21 cellular contexts compared by ENCODE assay signal in genomic region chr17:57268176-57268575, GRCh38. TPM values are rescaled to one million over a fixed set of nuclear protein-coding genes. Genes with fewer than 3 reads are reported as not detected.
DNase-seq lines count a peak whose midpoint lies in the region; ATAC-seq and TF ChIP-seq lines count a peak whose summit lies in the region.
"Had no signal": no experiment of that assay in that cellular context is flagged by ENCODE, and none has a peak within 500 bp of the region (broad histone marks: within the 10 kb centered on the region; RNA-seq: fewer than 3 reads in every experiment).

No MANE protein-coding gene starts in this region.

- peaks cover 20% of the 10 kb centered on the region for H3K4me1 Mint-ChIP-seq in endodermal cell
- peaks cover 19% of the 10 kb centered on the region for H3K4me1 Mint-ChIP-seq in memory B cell
- peaks cover 35% of the 10 kb centered on the region for H3K4me1 Mint-ChIP-seq in stimulated activated effector memory CD8-positive, alpha-beta T cell treated with anti-CD3 and anti-CD28 coated beads, Interleukin-12 subunit alpha, Interleukin-12 subunit beta, amount 100 ng/mL, for 72 hours
- peaks cover 4% of the 10 kb centered on the region for H3K4me1 Mint-ChIP-seq in chondrocyte (ENCODE audit: low read depth)
- H3K4me1 Mint-ChIP-seq: CD14-positive monocyte had no signal

- H3K4me3 Mint-ChIP-seq in endodermal cell (no peak overlapping the region), memory B cell (no peak overlapping the region), chondrocyte (ENCODE audit: unreplicated experiment) (no peak overlapping the region)
- H3K4me3 Mint-ChIP-seq in stimulated activated effector memory CD8-positive, alpha-beta T cell treated with anti-CD3 and anti-CD28 coated beads, Interleukin-12 subunit alpha, Interleukin-12 subunit beta, amount 100 ng/mL, for 72 hours, result no peak overlapping the region
- H3K4me3 Mint-ChIP-seq: CD14-positive monocyte; CD4-positive, alpha-beta memory T cell; HFFc6; IgD-negative memory B cell had no signal

- H3K9me3 Mint-ChIP-seq in endodermal cell (no peaks in the 10 kb centered on the region), memory B cell (no peaks in the 10 kb centered on the region), chondrocyte (ENCODE audit: low read depth) (no peaks in the 10 kb centered on the region)
- H3K9me3 Mint-ChIP-seq in stimulated activated effector memory CD8-positive, alpha-beta T cell treated with anti-CD3 and anti-CD28 coated beads, Interleukin-12 subunit alpha, Interleukin-12 subunit beta, amount 100 ng/mL, for 72 hours, result no peaks in the 10 kb centered on the region
- H3K9me3 Mint-ChIP-seq: CD14-positive monocyte; CD4-positive, alpha-beta memory T cell; HFFc6; IgD-negative memory B cell had no signal

- H3K27ac Mint-ChIP-seq in endodermal cell, result no peak overlapping the region
- peak overlapping the region; percentile 41 for H3K27ac Mint-ChIP-seq in memory B cell
- H3K27ac Mint-ChIP-seq in stimulated activated effector memory CD8-positive, alpha-beta T cell treated with anti-CD3 and anti-CD28 coated beads, Interleukin-12 subunit alpha, Interleukin-12 subunit beta, amount 100 ng/mL, for 72 hours, result peak overlapping the region; percentile 1
- no peak overlapping the region for H3K27ac Mint-ChIP-seq in chondrocyte (ENCODE audit: unreplicated experiment)
- H3K27ac Mint-ChIP-seq: HFFc6 had no signal

- no peaks in the 10 kb centered on the region for H3K4me1 ChIP-seq in endodermal cell (ENCODE audit: control insufficient read depth, insufficient read depth, low read length)

- ATAC-seq in memory B cell (ENCODE audit: low read depth), result no peak
- no peak for ATAC-seq in stimulated activated effector memory CD8-positive, alpha-beta T cell treated with anti-CD3 and anti-CD28 coated beads, Interleukin-12 subunit alpha, Interleukin-12 subunit beta, amount 100 ng/mL, for 72 hours
- no peak for ATAC-seq in GM19455 (IDR thresholded peaks at IDR 0.05; ENCODE audit: unreplicated experiment)
- no peak for ATAC-seq in GM18498 (IDR thresholded peaks at IDR 0.05; ENCODE audit: unreplicated experiment)
- ATAC-seq: HCT116, HepG2 had no signal

- H3K27me3 Mint-ChIP-seq in endodermal cell (ENCODE audit: insufficient read depth) (no peaks in the 10 kb centered on the region), memory B cell (no peaks in the 10 kb centered on the region), chondrocyte (ENCODE audit: low read depth) (no peaks in the 10 kb centered on the region)
- H3K27me3 Mint-ChIP-seq: CD4-positive, alpha-beta memory T cell; IgD-negative memory B cell had no signal

- DNase-seq in D341Med (ENCODE audit: low spot score) (peak; percentile 3), endodermal cell (peak; percentile 12), memory B cell (ENCODE audit: low spot score in 2 of 2) (no peak), NCI-H1105 treated with DMSO at 0.1 percent for 48 hours (lab: John Stamatoyannopoulos, UW) (no peak), chondrocyte (ENCODE audit: low spot score) (no peak)
- DNase-seq in stimulated activated effector memory CD8-positive, alpha-beta T cell treated with anti-CD3 and anti-CD28 coated beads, Interleukin-12 subunit alpha, Interleukin-12 subunit beta, amount 100 ng/mL, for 72 hours (ENCODE audit: low spot score in 2 of 2), result no peak
- DNase-seq: 8988T; Calu3; CD4-positive, alpha-beta memory T cell; DMS 273 treated with DMSO at 0.1 percent for 48 hours; DMS53; GOT3; H7; HFFc6 had no signal

- H3K4me3 ChIP-seq in endodermal cell (ENCODE audit: low read length), result no peak overlapping the region
- H3K4me3 ChIP-seq: BLaER1 had no signal

- H3K27me3 ChIP-seq in endodermal cell (ENCODE audit: control insufficient read depth, insufficient read depth, low read length, poor library complexity, severe bottlenecking), result no peaks in the 10 kb centered on the region
- H3K27me3 ChIP-seq: BLaER1 had no signal

- H3K36me3 ChIP-seq in endodermal cell (ENCODE audit: control insufficient read depth, insufficient read depth, low read length), result peaks cover 71% of the 10 kb centered on the region

- H3K27ac ChIP-seq in endodermal cell (ENCODE audit: low read depth, low read length), result no peak overlapping the region
- H3K27ac ChIP-seq: BLaER1 had no signal

- TF ChIP-seq CTCF in endodermal cell (conservative IDR thresholded peaks at IDR 0.05) (no peak), chondrocyte (IDR thresholded peaks at IDR 0.05) (no peak)

- H3K36me3 Mint-ChIP-seq in endodermal cell (ENCODE audit: low read depth) (peaks cover 68% of the 10 kb centered on the region), memory B cell (peaks cover 25% of the 10 kb centered on the region), chondrocyte (ENCODE audit: low read depth) (peaks cover 20% of the 10 kb centered on the region)
- H3K36me3 Mint-ChIP-seq in stimulated activated effector memory CD8-positive, alpha-beta T cell treated with anti-CD3 and anti-CD28 coated beads, Interleukin-12 subunit alpha, Interleukin-12 subunit beta, amount 100 ng/mL, for 72 hours, result peaks cover 74% of the 10 kb centered on the region

- 96% methylated on average over 6 of the region's 8 CpGs; no CpG with 5 or more reads in 1 of the 2 experiments for WGBS in endodermal cell (ENCODE audit: insufficient coverage in 1 of 2, insufficient read length in 1 of 2), 2 experiments

- H3K9me3 ChIP-seq in endodermal cell (ENCODE audit: control insufficient read depth, low read length), result no peaks in the 10 kb centered on the region
- H3K9me3 ChIP-seq: BLaER1 had no signal

- H3K9ac ChIP-seq in endodermal cell (ENCODE audit: extremely low read depth, low read length, poor library complexity, severe bottlenecking), result no peak overlapping the region
- H3K9ac ChIP-seq: BLaER1 had no signal

RNA-seq across cellular contexts. Expression of gene MSI2, which starts 11.9 kb away (rescaled TPM):
- total RNA-seq in endodermal cell (100 to 1,000 TPM in 1 of 2 donors, 10 to 100 TPM in 1; 88.3 to 114 TPM), chondrocyte (23.1 to 55.2 TPM (median 25.5 TPM) in 3 replicates)
- 70.0 TPM for polyA plus RNA-seq in endodermal cell (2013, experiment 1 of 2)
- polyA plus RNA-seq in endodermal cell (2013, experiment 2 of 2), result 63.0 TPM

Comparison
In these comparisons a context has a peak if more than half of its experiments do, and no peak if none do; other contexts are left out.
1. DNase-seq: peak in D341Med (single experiment) and endodermal cell (single experiment); none in memory B cell (0 of 2), stimulated activated effector memory CD8-positive, alpha-beta T cell treated with anti-CD3 and anti-CD28 coated beads, Interleukin-12 subunit alpha, Interleukin-12 subunit beta, amount 100 ng/mL, for 72 hours (0 of 2), NCI-H1105 treated with DMSO at 0.1 percent for 48 hours (single experiment) and chondrocyte (single experiment).
2. H3K27ac Mint-ChIP-seq: peak in memory B cell (single experiment) and stimulated activated effector memory CD8-positive, alpha-beta T cell treated with anti-CD3 and anti-CD28 coated beads, Interleukin-12 subunit alpha, Interleukin-12 subunit beta, amount 100 ng/mL, for 72 hours (single experiment); none in endodermal cell (single experiment) and chondrocyte (single experiment).